24 cellular contexts compared by ENCODE assay signal in genomic region chr1:106700151-106700550, GRCh38.
DNase-seq lines count a peak whose midpoint lies in the region; ATAC-seq and TF ChIP-seq lines count a peak whose summit lies in the region.
"Had no signal": no experiment of that assay in that cellular context is flagged by ENCODE, and none has a peak within 500 bp of the region (broad histone marks: within the 10 kb centered on the region; RNA-seq: fewer than 3 reads in every experiment).

No MANE protein-coding gene starts in this region.

- no peaks in the 10 kb centered on the region for H3K27me3 ChIP-seq in RWPE2 (ENCODE audit: insufficient read depth, poor library complexity, severe bottlenecking)
- H3K27me3 ChIP-seq in transverse colon = no peaks in the 10 kb centered on the region
- H3K27me3 ChIP-seq: ascending aorta, gastrocnemius medialis, pancreas, spleen, tibial nerve had no signal

- H3K27ac ChIP-seq in RWPE2 (ENCODE audit: poor library complexity, severe bottlenecking) (no peak overlapping the region), transverse colon (no peak overlapping the region)
- H3K27ac ChIP-seq: ascending aorta, gastrocnemius medialis, pancreas, spleen, tibial nerve had no signal

- H3K9me3 Mint-ChIP-seq in osteocyte (ENCODE audit: unreplicated experiment) = peaks cover 33% of the 10 kb centered on the region
- H3K9me3 Mint-ChIP-seq: nephron progenitor cell had no signal

- H3K4me1 ChIP-seq in RWPE2 (ENCODE audit: insufficient read depth, poor library complexity, severe bottlenecking) = peaks cover 4% of the 10 kb centered on the region
- H3K4me1 ChIP-seq in transverse colon = no peaks in the 10 kb centered on the region
- H3K4me1 ChIP-seq: ascending aorta, gastrocnemius medialis, pancreas, spleen, tibial nerve had no signal

- H3K9me3 ChIP-seq in RWPE2 (ENCODE audit: severe bottlenecking) (no peaks in the 10 kb centered on the region), transverse colon (no peaks in the 10 kb centered on the region)
- H3K9me3 ChIP-seq: ascending aorta, gastrocnemius medialis, pancreas, spleen, tibial nerve had no signal

- H3K4me1 Mint-ChIP-seq in osteocyte (ENCODE audit: unreplicated experiment) = no peaks in the 10 kb centered on the region
- H3K4me1 Mint-ChIP-seq: activated naive CD8-positive, alpha-beta T cell treated with anti-CD3 and anti-CD28 coated beads for 36 hours; nephron progenitor cell; T-helper 17 cell had no signal

- H3K36me3 ChIP-seq in RWPE2 (ENCODE audit: low read depth) (no peaks in the 10 kb centered on the region), transverse colon (no peaks in the 10 kb centered on the region)
- H3K36me3 ChIP-seq: ascending aorta, gastrocnemius medialis, pancreas, spleen, tibial nerve had no signal

- DNase-seq in AG04449 (ENCODE audit: low read depth, low spot score) = peak; percentile 57
- peak; percentile 41 for DNase-seq in ELR (ENCODE audit: low read depth)
- no peak for DNase-seq in RWPE2 (ENCODE audit: low spot score)
- DNase-seq in fibroblast of mammary gland (ENCODE audit: low read depth) = peak; percentile 77
- DNase-seq in osteocyte (ENCODE audit: extremely low spot score, unreplicated experiment) = no peak
- no peak for DNase-seq in NOMO-1 treated with dmso at 0.1 percent for 144 hours (lab: John Stamatoyannopoulos, UW; ENCODE audit: unreplicated experiment)
- DNase-seq in transverse colon = no peak
- DNase-seq: activated CD8-positive, alpha-beta T cell treated with anti-CD3 and anti-CD28 coated beads, Interleukin-2, amount 10 ng/mL, durations not matched to agents 7 days and 5 days; activated naive CD8-positive, alpha-beta T cell treated with anti-CD3 and anti-CD28 coated beads for 36 hours; activated T-cell treated with anti-CD3 and anti-CD28 coated beads for 4 hours; gastrocnemius medialis; GOT3; NCI-H1048; NCI-H1694 treated with DMSO at 0.1 percent for 48 hours; NCI-H526; nephron progenitor cell; pancreas; spleen; T-helper 17 cell had no signal

- CTCF ChIA-PET in AG04449 (lab: Yijun Ruan, JAX) = interaction anchor here (1.0 kb wide), 1 partner anchor 829 kb away, joined by 3 read pairs; no protein-coding TSS in a partner anchor

- in situ Hi-C loops in transverse colon (cut with MboI; ENCODE audit: low pct_ligation_motif_present in 1 of 4, low pct_unique_long_range_greater_than_20kb in 1 of 4, low sequenced_read_pairs in 3 of 4) = no loop called here

- POLR2A ChIA-PET in AG04449 (lab: Yijun Ruan, JAX) = no interaction called here

- H3K27me3 Mint-ChIP-seq in osteocyte (ENCODE audit: unreplicated experiment) = no peaks in the 10 kb centered on the region
- H3K27me3 Mint-ChIP-seq: activated naive CD8-positive, alpha-beta T cell treated with anti-CD3 and anti-CD28 coated beads for 36 hours; T-helper 17 cell had no signal

- ATAC-seq in RWPE2 (ENCODE audit: low read depth) (peak; percentile 58), HG03342 (IDR thresholded peaks at IDR 0.05; ENCODE audit: unreplicated experiment) (no peak)
- ATAC-seq: activated CD4-positive, CD25-positive, alpha-beta regulatory T cell treated with anti-CD3 and anti-CD28 coated beads, Interleukin-2, amount 50 U/mL, for 24 hours; activated CD8-positive, alpha-beta T cell treated with anti-CD3 and anti-CD28 coated beads, Interleukin-2, amount 10 ng/mL, durations not matched to agents 7 days and 5 days; gastrocnemius medialis; pancreas; T-helper 17 cell had no signal

- WGBS in transverse colon (ENCODE audit: low coverage in 1 of 2), 2 donors = 71 to 80% methylated on average over 1 of the region's 1 CpG

- TF ChIP-seq CTCF in AG04449 (IDR thresholded peaks at IDR 0.05; ENCODE audit: insufficient read depth, low read length, missing control alignments) (no peak), RWPE2 (IDR thresholded peaks at IDR 0.05; ENCODE audit: poor library complexity, severe bottlenecking) (no peak), fibroblast of mammary gland (conservative IDR thresholded peaks at IDR 0.05; ENCODE audit: control insufficient read depth, insufficient read depth, low read depth, low read length) (no peak), osteocyte (IDR thresholded peaks at IDR 0.05) (no peak), transverse colon (IDR thresholded peaks at IDR 0.05) (no peak)

- no peak for TF ChIP-seq POLR2A in transverse colon (IDR thresholded peaks at IDR 0.05)

- H3K36me3 Mint-ChIP-seq in osteocyte (ENCODE audit: unreplicated experiment) = no peaks in the 10 kb centered on the region
- H3K36me3 Mint-ChIP-seq: activated naive CD8-positive, alpha-beta T cell treated with anti-CD3 and anti-CD28 coated beads for 36 hours had no signal

- H3K4me3 ChIP-seq in AG04449 (ENCODE audit: low read depth, low read length) (no peak overlapping the region), RWPE2 (ENCODE audit: severe bottlenecking) (no peak overlapping the region), fibroblast of mammary gland (ENCODE audit: control insufficient read depth, low read depth, low read length) (no peak overlapping the region), transverse colon (no peak overlapping the region)
- H3K4me3 ChIP-seq: ascending aorta, gastrocnemius medialis, lung, pancreas, spleen, tibial nerve had no signal

- no peak overlapping the region for H3K4me3 Mint-ChIP-seq in osteocyte (ENCODE audit: unreplicated experiment)
- H3K4me3 Mint-ChIP-seq: activated CD8-positive, alpha-beta T cell treated with anti-CD3 and anti-CD28 coated beads, Interleukin-2, amount 10 ng/mL, durations not matched to agents 7 days and 5 days; activated naive CD8-positive, alpha-beta T cell treated with anti-CD3 and anti-CD28 coated beads for 36 hours; nephron progenitor cell; T-helper 17 cell had no signal

- intact Hi-C loops in transverse colon (cut with DNase I; ENCODE audit: low total_unique reads) = no loop called here

- no peak for TF ChIP-seq EP300 in transverse colon (IDR thresholded peaks at IDR 0.05; ENCODE audit: low read depth)

- no peak overlapping the region for H3K27ac Mint-ChIP-seq in osteocyte (ENCODE audit: unreplicated experiment)
- H3K27ac Mint-ChIP-seq: activated CD8-positive, alpha-beta T cell treated with anti-CD3 and anti-CD28 coated beads, Interleukin-2, amount 10 ng/mL, durations not matched to agents 7 days and 5 days; activated naive CD8-positive, alpha-beta T cell treated with anti-CD3 and anti-CD28 coated beads for 36 hours; nephron progenitor cell; T-helper 17 cell had no signal

Comparison
In these comparisons a context has a peak if more than half of its experiments do, and no peak if none do; other contexts are left out.
1. DNase-seq: peak in AG04449 (single experiment), ELR (single experiment) and fibroblast of mammary gland (single experiment); none in RWPE2 (single experiment), osteocyte (single experiment), NOMO-1 treated with dmso at 0.1 percent for 144 hours (single experiment) and transverse colon (single experiment).